20 cellular contexts compared by ENCODE assay signal in genomic region chr2:42077343-42077742, GRCh38. TPM values are rescaled to one million over a fixed set of nuclear protein-coding genes. Genes with fewer than 3 reads are reported as not detected.
DNase-seq lines count a peak whose midpoint lies in the region; ATAC-seq, FAIRE-seq and TF ChIP-seq lines count a peak whose summit lies in the region.
"Had no signal": no experiment of that assay in that cellular context is flagged by ENCODE, and none has a peak within 500 bp of the region (broad histone marks: within the 10 kb centered on the region; RNA-seq: fewer than 3 reads in every experiment).

No MANE protein-coding gene starts in this region.

- TF ChIP-seq EP300 in GM12878 (IDR thresholded peaks at IDR 0.05; ENCODE audit: borderline replicate concordance in 1 of 2, control insufficient read depth in 1 of 2, low read depth in 2 of 2, low read length in 2 of 2) = no peak

- H2AFZ ChIP-seq in GM12878 (ENCODE audit: control insufficient read depth, low read depth, low read length) = no peak overlapping the region

- H3K4me3 ChIP-seq in cardiac muscle cell (no peak overlapping the region), right atrium auricular region (no peak overlapping the region), GM12878 (no peak overlapping the region), left ventricle myocardium inferior (no peak overlapping the region), uterus (no peak overlapping the region)
- H3K4me3 ChIP-seq: gastroesophageal sphincter, Peyer's patch, stomach, vagina had no signal

- ATAC-seq in GM12878 = no peak
- ATAC-seq: activated naive CD8-positive, alpha-beta T cell treated with anti-CD3 and anti-CD28 coated beads, Interleukin-2, amount 50 U/mL, for 24 hours; gastroesophageal sphincter had no signal

- TF ChIP-seq POLR2A in GM12878 (IDR thresholded peaks at IDR 0.05; ENCODE audit: low read depth, low read length) (no peak), uterus (IDR thresholded peaks at IDR 0.05) (no peak)

- no TSS peak for BruUV-seq in GM12878 (replicated peaks; lab: Mats Ljungman, UMichigan)

- SMC1A ChIA-PET in GM12878 (lab: Charles Lee; ENCODE audit: uncharacterized antibody, unreplicated experiment) = interaction anchor here (1.2 kb wide), 1 partner anchor 209 kb away, joined by 4 read pairs; no protein-coding TSS in a partner anchor

- H3K36me3 ChIP-seq in cardiac muscle cell (no peaks in the 10 kb centered on the region), right atrium auricular region (no peaks in the 10 kb centered on the region), GM12878 (ENCODE audit: control insufficient read depth in 2 of 2, insufficient read depth in 2 of 2, low read length in 1 of 2) (no peaks in the 10 kb centered on the region; a peak in 1 of 4 replicates), left ventricle myocardium inferior (no peaks in the 10 kb centered on the region), uterus (no peaks in the 10 kb centered on the region)
- H3K36me3 ChIP-seq: gastroesophageal sphincter, Peyer's patch, stomach, vagina had no signal

- POLR2A ChIA-PET in GM12878 (lab: Charles Lee) = no interaction called here

- TF ChIP-seq RAD21 in GM12878 (IDR thresholded peaks at IDR 0.05; ENCODE audit: insufficient read depth, low read depth, low read length) = peak; percentile 67

- H3K27me3 ChIP-seq in cardiac muscle cell (no peaks in the 10 kb centered on the region), right atrium auricular region (no peaks in the 10 kb centered on the region), GM12878 (replicated peaks in 1 of 2; ENCODE audit: control insufficient read depth in 2 of 2, insufficient read depth in 2 of 2, low read length in 1 of 2) (peaks cover 0 to 2% of the 10 kb centered on the region in 2 experiments; a peak in 2 of 4 replicates), left ventricle myocardium inferior (ENCODE audit: low read depth) (no peaks in the 10 kb centered on the region), uterus (no peaks in the 10 kb centered on the region)
- H3K27me3 ChIP-seq: gastroesophageal sphincter, Peyer's patch, stomach, vagina had no signal

- TF ChIP-seq CTCF in cardiac muscle cell (IDR thresholded peaks at IDR 0.05; ENCODE audit: low read depth, low read length) (peak; percentile 24), right atrium auricular region (IDR thresholded peaks at IDR 0.05) (peak in 1 of 2 donors; percentile 54), GM12878 (IDR thresholded peaks at IDR 0.05 in 2 of 3, conservative IDR thresholded peaks at IDR 0.05 in 1 of 3; ENCODE audit: control insufficient read depth in 2 of 3, extremely low read depth in 1 of 3, insufficient read depth in 1 of 3, low read depth in 3 of 3, low read length in 3 of 3) (peak in 2 of 3 experiments; percentile 13; a peak in 1 of 6 replicates), left ventricle myocardium inferior (IDR thresholded peaks at IDR 0.05; ENCODE audit: borderline replicate concordance) (peak; percentile 46), uterus (IDR thresholded peaks at IDR 0.05) (peak; percentile 8 to 30 (median 16)), GM13976 (IDR thresholded peaks at IDR 0.05; ENCODE audit: borderline replicate concordance, control extremely low read depth, extremely low read depth, insufficient read depth, missing control alignments) (no peak)

- H3K9me3 ChIP-seq in cardiac muscle cell (ENCODE audit: low read depth) (no peaks in the 10 kb centered on the region), right atrium auricular region (no peaks in the 10 kb centered on the region), GM12878 (replicated peaks; ENCODE audit: control insufficient read depth, insufficient read depth, low read length) (no peaks in the 10 kb centered on the region), left ventricle myocardium inferior (replicated peaks) (no peaks in the 10 kb centered on the region), uterus (no peaks in the 10 kb centered on the region)
- H3K9me3 ChIP-seq: gastroesophageal sphincter, Peyer's patch, stomach, vagina had no signal

- intact Hi-C loops in GM12878 (cut with micrococcal nuclease; ENCODE audit: unreplicated experiment) (no loop called here), left ventricle myocardium inferior (cut with micrococcal nuclease) (no loop called here), uterus (cut with DNase I; ENCODE audit: low total_unique reads) (no loop called here)

- in situ Hi-C loops in GM12878 (cut with MboI) (no loop called here), GM13976 (cut with MboI; ENCODE audit: low sequenced_read_pairs, unreplicated experiment) (no loop called here), KBM-7 (cut with MboI; ENCODE audit: low pct_unique_long_range_greater_than_20kb, low sequenced_read_pairs) (loop anchor here (25.0 kb wide), 1 partner anchor 260 kb away; no protein-coding TSS in a partner anchor)

- H3K27ac ChIP-seq in cardiac muscle cell (no peak overlapping the region), right atrium auricular region (no peak overlapping the region), GM12878 (ENCODE audit: control insufficient read depth, insufficient read depth) (no peak overlapping the region), left ventricle myocardium inferior (replicated peaks) (no peak overlapping the region), uterus (no peak overlapping the region)
- H3K27ac ChIP-seq: gastroesophageal sphincter, Peyer's patch, stomach, vagina, VCaP had no signal

- no peaks in the 10 kb centered on the region for H3K79me2 ChIP-seq in GM12878 (ENCODE audit: control insufficient read depth, insufficient read depth, low read length)

- RAD21 ChIA-PET in GM12878 (lab: Charles Lee; ENCODE audit: unreplicated experiment) = interaction anchor here (1.1 kb wide), 1 partner anchor 11 kb away, joined by 3 read pairs; no protein-coding TSS in a partner anchor

- CTCF ChIA-PET in GM12878 (lab: Yijun Ruan, JAX) = interaction anchor here (1.5 to 2.6 kb wide), 2 partner anchors 9 to 209 kb away, joined by 7 to 13 read pairs; no protein-coding TSS in a partner anchor

- no peak overlapping the region for H3K9ac ChIP-seq in GM12878 (ENCODE audit: control insufficient read depth, insufficient read depth, low read length)

- 0% methylated on average over 2 of the region's 2 CpGs for WGBS in GM12878 (ENCODE audit: insufficient coverage, insufficient replicate concordance, low lambda C conversion rate, missing lambda C conversion rate)

- H3K4me1 ChIP-seq in cardiac muscle cell (ENCODE audit: low read depth) (peaks cover 10% of the 10 kb centered on the region), right atrium auricular region (peaks cover 0 to 14% of the 10 kb centered on the region in 2 donors), GM12878 (ENCODE audit: control insufficient read depth, insufficient read depth, low read length) (no peaks in the 10 kb centered on the region), left ventricle myocardium inferior (peaks cover 22% of the 10 kb centered on the region), uterus (no peaks in the 10 kb centered on the region)

- no peaks in the 10 kb centered on the region for H4K20me1 ChIP-seq in GM12878 (ENCODE audit: control insufficient read depth, insufficient read depth)

- DNase-seq in cardiac muscle cell (ENCODE audit: low read depth in 1 of 2, low spot score in 1 of 2) (peak in 1 of 2 donors; percentile 47), right atrium auricular region (ENCODE audit: low spot score) (no peak), GM12878 (ENCODE audit: low read depth, low spot score) (no peak), left ventricle myocardium inferior (no peak), uterus (no peak), GM13976 (ENCODE audit: low spot score) (no peak), KBM-7 (no peak), SK-N-DZ (ENCODE audit: low spot score) (no peak)
- DNase-seq: ACHN; activated naive CD8-positive, alpha-beta T cell treated with anti-CD3 and anti-CD28 coated beads, Interleukin-2, amount 50 U/mL, for 24 hours; mesendoderm; NCI-H2029 treated with DMSO at 0.1 percent for 48 hours; NCI-H526; Peyer's patch; stimulated activated CD4-positive, alpha-beta T cell treated with anti-CD3 and anti-CD28 coated beads, Interleukin-15, amount 100 ng/mL, for 24 hours; stomach had no signal

- FAIRE-seq in GM12878 (lab: Jason Lieb, UNC) = no peak
- FAIRE-seq: G401.6 had no signal

- H3K4me2 ChIP-seq in GM12878 (ENCODE audit: control insufficient read depth, insufficient read depth) = no peak overlapping the region

TF ChIP-seq in GM12878, 131 proteins besides CTCF, POLR2A, EP300 and RAD21 (continues in another document):
- TF ChIP-seq SP1 (IDR thresholded peaks at IDR 0.05; ENCODE audit: low read depth, low read length) (no peak), USF1 (IDR thresholded peaks at IDR 0.05; ENCODE audit: borderline replicate concordance, extremely low read length, insufficient read depth, low read depth, low read length) (no peak)

RNA-seq across cellular contexts. Expression of gene PKDCC, which starts 29.5 kb away (rescaled TPM):
- total RNA-seq in cardiac muscle cell = 169 and 228 TPM in 2 replicates
- polyA plus RNA-seq in cardiac muscle cell = 157 and 185 TPM in 2 replicates
- total RNA-seq in right atrium auricular region = 100 to 1,000 TPM in 1 of 2 donors, 10 to 100 TPM in 1; 66.0 to 128 TPM
- total RNA-seq in GM12878 (2013; cell fraction: nucleolus; rRNA removed) = not detected in 2 replicates
- 4.9 and 5.9 TPM in 2 replicates for total RNA-seq in GM12878 (2014; rRNA removed)
- 4.2 and 5.2 TPM in 2 replicates for total RNA-seq in GM12878 (2014; rRNA removed; fragmentation: Illumina TruSeq; extraction: Trizol)
- total RNA-seq in GM12878 (2021) = 4.3 TPM in 2 replicates
- polyA plus RNA-seq in GM12878 (2011; ENCODE audit: low read depth) = 1.6 TPM
- 0.24 TPM in 1 of 2 replicates, not detected in the other for polyA plus RNA-seq in GM12878 (2011; rRNA removed)
- polyA plus RNA-seq in GM12878 (2011; cell fraction: cytosol; rRNA removed) = 0.17 TPM in 1 of 2 replicates, not detected in the other
- polyA plus RNA-seq in GM12878 (2011; cell fraction: nucleus; rRNA removed) = 0.46 and 0.51 TPM in 2 replicates
- polyA plus RNA-seq in GM12878 (2012) = 1.8 and 3.6 TPM in 2 replicates
- 4.0 and 5.6 TPM in 2 replicates for polyA plus RNA-seq in GM12878 (2014; fragmentation: Illumina TruSeq; extraction: Trizol)
- polyA plus RNA-seq in GM12878 (2014; fragmentation: Nextera tagmentation; extraction: Ambion mirVana) = under 1 TPM; 0.13 to 0.16 TPM
- 7.1 and 10.2 TPM in 2 replicates for polyA plus RNA-seq in GM12878 (2014; rRNA removed)
- under 1 TPM; 0.15 to 0.25 TPM for polyA plus RNA-seq in GM12878 (2016; fragmentation: Nextera tagmentation; extraction: Ambion mirVana)
- polyA minus RNA-seq in GM12878 (2011; rRNA and poly(A)+ RNA removed) = not detected in 2 replicates
- polyA minus RNA-seq in GM12878 (2011; cell fraction: cytosol; rRNA and poly(A)+ RNA removed) = not detected in 2 replicates
- 0.77 TPM in 1 of 2 replicates, not detected in the other for polyA minus RNA-seq in GM12878 (2011; cell fraction: nucleus; rRNA and poly(A)+ RNA removed)
- 88.7 TPM for total RNA-seq in left ventricle myocardium inferior
- 100 to 1,000 TPM in 2 of 4 donors, 10 to 100 TPM in 2; 34.1 to 244 (median 109) TPM for total RNA-seq in uterus
- polyA plus RNA-seq in SK-N-DZ (2014; cell fraction: cytosol; rRNA removed) = 46.6 and 70.2 TPM in 2 replicates
- polyA plus RNA-seq in SK-N-DZ (2014; cell fraction: nucleus; rRNA removed) = 231 and 310 TPM in 2 replicates

Comparison
In these comparisons a context has a peak if more than half of its experiments do, and no peak if none do; other contexts are left out.
1. RNA of gene PKDCC, which starts 29.5 kb away (total RNA-seq): 169 to 228 TPM in cardiac muscle cell, 34.1 to 244 TPM in uterus, 66.0 to 128 TPM in right atrium auricular region and 88.7 TPM in left ventricle myocardium inferior (single experiment); 4.2 to 5.9 TPM in GM12878; every median in the first group is over 4 times any median in the second.